Comparison of ENCODE assay signal across 15 cellular contexts in the genomic region with DNA sequence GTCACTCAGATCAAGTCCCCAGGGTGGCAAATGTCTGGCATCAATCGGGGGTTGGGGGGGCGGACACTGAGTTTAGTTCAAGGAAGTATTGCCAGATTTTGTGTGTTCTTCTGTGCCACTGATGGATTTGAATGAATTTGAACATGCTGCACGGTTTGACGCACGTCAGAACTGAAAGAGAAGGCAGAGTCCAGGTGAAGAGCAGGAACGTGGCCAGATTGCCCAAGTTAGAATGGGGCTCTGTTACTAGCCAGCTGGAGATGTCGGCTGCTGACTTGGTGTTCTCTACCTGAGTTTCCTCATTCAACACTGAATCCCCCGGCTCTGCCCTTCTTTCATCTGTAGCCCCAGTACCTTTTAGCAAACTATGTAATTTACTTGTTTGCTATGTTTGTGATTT.
DNase-seq lines count a peak whose midpoint lies in the region; ATAC-seq lines count a peak whose summit lies in the region.
"Had no signal": no experiment of that assay in that cellular context is flagged by ENCODE, and none has a peak within 500 bp of the region (broad histone marks: within the 10 kb centered on the region; RNA-seq: fewer than 3 reads in every experiment).

No MANE protein-coding gene starts in this region.

- no peaks in the 10 kb centered on the region for H3K9me3 ChIP-seq in T-helper 17 cell (ENCODE audit: control insufficient read depth, low read length, poor library complexity, severe bottlenecking)
- H3K9me3 ChIP-seq in mesodermal cell (ENCODE audit: control insufficient read depth, low read length): no peaks in the 10 kb centered on the region
- H3K9me3 ChIP-seq: tibial nerve had no signal

- 95 to 96% methylated on average over 5 to 7 of the region's 8 CpGs for WGBS in mesodermal cell (ENCODE audit: insufficient coverage in 2 of 2), 2 experiments

- H3K4me3 ChIP-seq in mesodermal cell (ENCODE audit: extremely low read depth, insufficient read depth, low read length, poor library complexity, severe bottlenecking): no peak overlapping the region
- H3K4me3 ChIP-seq: K562, tibial nerve had no signal

- ATAC-seq in T-helper 17 cell: no peak
- ATAC-seq in GM19324 (IDR thresholded peaks at IDR 0.05; ENCODE audit: low FRiP score, unreplicated experiment): no peak
- ATAC-seq: K562 had no signal

- peaks cover 13% of the 10 kb centered on the region for H3K4me1 Mint-ChIP-seq in T-helper 1 cell treated with Interleukin-12 subunit alpha and Interleukin-12 subunit beta and Interleukin-4 antibody, amounts not matched to agents 30 μg/mL and 1 μg/mL, for 36 hours (ENCODE audit: low read depth)
- H3K4me1 Mint-ChIP-seq in T-helper 17 cell: peaks cover 19% of the 10 kb centered on the region

- H3K27me3 Mint-ChIP-seq in T-helper 1 cell treated with Interleukin-12 subunit alpha and Interleukin-12 subunit beta and Interleukin-4 antibody, amounts not matched to agents 30 μg/mL and 1 μg/mL, for 36 hours (ENCODE audit: low read depth): peaks cover 16% of the 10 kb centered on the region
- no peaks in the 10 kb centered on the region for H3K27me3 Mint-ChIP-seq in T-helper 17 cell
- H3K27me3 Mint-ChIP-seq: CD4-positive, alpha-beta T cell had no signal

- DNase-seq in T-helper 1 cell (no peak), T-helper 17 cell (no peak), substantia nigra (lab: John Stamatoyannopoulos, UW) (peak in 1 of 49 donors; percentile 34), DMS79 treated with DMSO at 0.1 percent for 48 hours (lab: John Stamatoyannopoulos, UW) (no peak), ecto neural progenitor cell (ENCODE audit: low spot score) (no peak)
- DNase-seq: 8988T; CD4-positive, alpha-beta T cell; NCI-H1092; NCI-H774; right cardiac atrium had no signal

- no peaks in the 10 kb centered on the region for H3K9me3 Mint-ChIP-seq in T-helper 1 cell treated with Interleukin-12 subunit alpha and Interleukin-12 subunit beta and Interleukin-4 antibody, amounts not matched to agents 30 μg/mL and 1 μg/mL, for 36 hours
- H3K9me3 Mint-ChIP-seq: CD4-positive, alpha-beta T cell had no signal

- H3K27ac ChIP-seq in mesodermal cell (ENCODE audit: low read depth, low read length, severe bottlenecking): peak overlapping the region; percentile 54
- H3K27ac ChIP-seq in substantia nigra (ENCODE audit: low read depth, low read length, poor library complexity, severe bottlenecking): peak overlapping the region; percentile 60

- H3K36me3 ChIP-seq in mesodermal cell (ENCODE audit: control insufficient read depth, insufficient read depth, low read length): no peaks in the 10 kb centered on the region
- H3K36me3 ChIP-seq: tibial nerve had no signal

- no peaks in the 10 kb centered on the region for H3K36me3 Mint-ChIP-seq in T-helper 1 cell treated with Interleukin-12 subunit alpha and Interleukin-12 subunit beta and Interleukin-4 antibody, amounts not matched to agents 30 μg/mL and 1 μg/mL, for 36 hours (ENCODE audit: low read depth)
- H3K36me3 Mint-ChIP-seq in T-helper 17 cell (ENCODE audit: low read depth): no peaks in the 10 kb centered on the region

- H3K27ac Mint-ChIP-seq in T-helper 1 cell treated with Interleukin-12 subunit alpha and Interleukin-12 subunit beta and Interleukin-4 antibody, amounts not matched to agents 30 μg/mL and 1 μg/mL, for 36 hours: peak overlapping the region; percentile 35
- no peak overlapping the region for H3K27ac Mint-ChIP-seq in T-helper 17 cell
- H3K27ac Mint-ChIP-seq: CD4-positive, alpha-beta T cell had no signal

- H3K4me3 Mint-ChIP-seq in T-helper 1 cell treated with Interleukin-12 subunit alpha and Interleukin-12 subunit beta and Interleukin-4 antibody, amounts not matched to agents 30 μg/mL and 1 μg/mL, for 36 hours: no peak overlapping the region
- H3K4me3 Mint-ChIP-seq in T-helper 17 cell: peak overlapping the region; percentile 21
- H3K4me3 Mint-ChIP-seq: CD4-positive, alpha-beta T cell had no signal

- H3K4me1 ChIP-seq in mesodermal cell (ENCODE audit: control insufficient read depth, insufficient read depth, low read length, poor library complexity, severe bottlenecking): peaks cover 17% of the 10 kb centered on the region
